In the genomic region with DNA sequence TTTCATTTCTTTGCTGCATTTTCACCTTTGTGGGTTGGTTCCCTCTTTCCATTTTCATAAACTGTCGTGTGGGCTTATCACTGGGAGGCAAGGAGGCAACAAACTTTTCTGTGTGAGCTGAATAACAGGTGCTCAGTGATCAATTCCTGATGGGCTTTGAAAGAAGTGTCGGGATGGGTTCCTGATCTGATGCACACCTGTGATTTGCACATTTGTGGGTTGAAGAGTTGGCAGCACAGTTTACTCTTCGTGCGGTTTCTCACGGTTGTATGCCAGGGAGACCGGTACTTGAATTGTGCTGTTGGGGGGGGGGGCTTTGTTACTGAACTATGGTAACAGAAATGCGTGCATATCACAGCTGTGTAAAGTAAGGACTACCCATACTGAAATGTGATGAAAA, we compare ENCODE assay signal across 4 cellular contexts. TPM values are rescaled to one million over a fixed set of nuclear protein-coding genes. Genes with fewer than 3 reads are reported as not detected.
"Had no signal": no experiment of that assay in that cellular context is flagged by ENCODE, and none has a peak within 500 bp of the region (broad histone marks: within the 10 kb centered on the region; RNA-seq: fewer than 3 reads in every experiment).

No MANE protein-coding gene starts in this region.

- ATAC-seq: GM12878 had no signal

- H3K4me3 ChIP-seq: GM12878 had no signal

- DNase-seq: GDM1, GF-D8 had no signal

RNA-seq across cellular contexts. Expression of a gene that starts 16.0 kb away (rescaled TPM):
- total RNA-seq: G401, GM12878 had no signal
- polyA plus RNA-seq: GM12878 had no signal
